Comparison of ENCODE assay signal across 9 cellular contexts in genomic region chr6:164861964-164862363, GRCh38.
"Had no signal": no experiment of that assay in that cellular context is flagged by ENCODE, and none has a peak within 500 bp of the region (broad histone marks: within the 10 kb centered on the region; RNA-seq: fewer than 3 reads in every experiment).

No MANE protein-coding gene starts in this region.

- H3K27ac ChIP-seq: HL-60, KMS-11 had no signal

- H3K36me3 Mint-ChIP-seq: IgD-negative memory B cell had no signal

- H3K4me1 Mint-ChIP-seq: H9, IgD-negative memory B cell had no signal

- DNase-seq: GOT3, H9, HCEC 1CT, Karpas-422, KBM-7 had no signal

- H3K27me3 Mint-ChIP-seq: IgD-negative memory B cell had no signal

- H3K4me3 Mint-ChIP-seq: H9, IgD-negative memory B cell had no signal

- H3K27ac Mint-ChIP-seq: IgD-negative memory B cell had no signal

- ATAC-seq: HepG2 had no signal
